Comparison of ENCODE assay signal across 8 cellular contexts in genomic region chr6:136922680-136922996, GRCh38. TPM values are rescaled to one million over a fixed set of nuclear protein-coding genes. Genes with fewer than 3 reads are reported as not detected.
DNase-seq lines count a peak whose midpoint lies in the region; ATAC-seq, FAIRE-seq and TF ChIP-seq lines count a peak whose summit lies in the region.

No MANE protein-coding gene starts in this region.

- H3K4me1 ChIP-seq in SJCRH30 (no peaks in the 10 kb centered on the region), pancreas (peaks cover 0 to 9% (median 7%) of the 10 kb centered on the region in 3 donors)

- 5 to 7% methylated on average over 27 to 29 of the region's 29 CpGs for WGBS in pancreas, 2 donors

- POLR2A ChIA-PET in GM10248 (lab: Yijun Ruan, JAX) = no interaction called here

- H3K4me3 ChIP-seq in SJCRH30 = 0 out of 2 replicates have a peak overlapping the region, but pooled peaks have one; percentile 80
- peak overlapping the region; percentile 49 for H3K4me3 ChIP-seq in epithelial cell of proximal tubule (ENCODE audit: low read depth, low read length)
- H3K4me3 ChIP-seq in pancreas = peak overlapping the region in 3 of 4 donors; percentile 34 to 69 (median 52)

- H3K27me3 ChIP-seq in SJCRH30 (no peaks in the 10 kb centered on the region), pancreas (peaks cover 0 to 4% (median 1%) of the 10 kb centered on the region in 4 donors)

- no peak for FAIRE-seq in pancreas (lab: Jason Lieb, UNC)
- no peak for FAIRE-seq in HTR-8/SVneo (lab: Jason Lieb, UNC)

- H3K36me3 ChIP-seq in SJCRH30 (no peaks in the 10 kb centered on the region), pancreas (no peaks in the 10 kb centered on the region)

- no peak overlapping the region for H3K27ac ChIP-seq in SJCRH30
- H3K27ac ChIP-seq in pancreas = no peak overlapping the region

- H3K9me3 ChIP-seq in SJCRH30 (replicated peaks) (no peaks in the 10 kb centered on the region), pancreas (no peaks in the 10 kb centered on the region)

- DNase-seq in GM10248 (ENCODE audit: extremely low spot score) (peak; percentile 47), SJCRH30 (no peak), epithelial cell of proximal tubule (ENCODE audit: low read depth) (no peak), pancreas (peak in 2 of 6 donors; percentile 7 to 23), HTR-8/SVneo (ENCODE audit: insufficient read length, low spot score) (no peak), NCI-H510A treated with DMSO at 0.1 percent for 48 hours (lab: John Stamatoyannopoulos, UW) (no peak), mucosa of gallbladder (ENCODE audit: low spot score) (no peak), COLO829 (ENCODE audit: low spot score) (no peak)

- ATAC-seq in pancreas = peak; percentile 19 to 37 (median 22)

- intact Hi-C loops in pancreas (cut with DNase I) = no loop called here

- TF ChIP-seq CTCF in GM10248 (IDR thresholded peaks at IDR 0.05; ENCODE audit: control extremely low read depth, extremely low read depth, low read depth, missing control alignments) (peak; percentile 5), epithelial cell of proximal tubule (conservative IDR thresholded peaks at IDR 0.05; ENCODE audit: low read depth, low read length) (no peak), pancreas (IDR thresholded peaks at IDR 0.05) (no peak)

- CTCF ChIA-PET in GM10248 (lab: Yijun Ruan, JAX) = interaction anchor here (0.8 to 2.4 kb wide), 6 partner anchors 13 to 314 kb away, joined by 3 to 10 read pairs (median 3); partner anchors contain the start of gene MAP3K5

RNA-seq across cellular contexts. Expression of gene SLC35D3, which starts 0.5 kb away (rescaled TPM):
- 0.05 and 0.06 TPM in 2 replicates for total RNA-seq in SJCRH30 (2014; rRNA removed; shearing (Covaris generic))
- total RNA-seq in epithelial cell of proximal tubule (not detected in 2 replicates), pancreas (under 1 TPM in 5 of 6 donors, not detected in 1; 0.14 to 0.90 (median 0.31) TPM), mucosa of gallbladder (not detected)
- 1 to 10 TPM in 1 of 2 donors, under 1 TPM in 1; 0.91 to 5.9 TPM for polyA plus RNA-seq in pancreas
